In the genomic region with DNA sequence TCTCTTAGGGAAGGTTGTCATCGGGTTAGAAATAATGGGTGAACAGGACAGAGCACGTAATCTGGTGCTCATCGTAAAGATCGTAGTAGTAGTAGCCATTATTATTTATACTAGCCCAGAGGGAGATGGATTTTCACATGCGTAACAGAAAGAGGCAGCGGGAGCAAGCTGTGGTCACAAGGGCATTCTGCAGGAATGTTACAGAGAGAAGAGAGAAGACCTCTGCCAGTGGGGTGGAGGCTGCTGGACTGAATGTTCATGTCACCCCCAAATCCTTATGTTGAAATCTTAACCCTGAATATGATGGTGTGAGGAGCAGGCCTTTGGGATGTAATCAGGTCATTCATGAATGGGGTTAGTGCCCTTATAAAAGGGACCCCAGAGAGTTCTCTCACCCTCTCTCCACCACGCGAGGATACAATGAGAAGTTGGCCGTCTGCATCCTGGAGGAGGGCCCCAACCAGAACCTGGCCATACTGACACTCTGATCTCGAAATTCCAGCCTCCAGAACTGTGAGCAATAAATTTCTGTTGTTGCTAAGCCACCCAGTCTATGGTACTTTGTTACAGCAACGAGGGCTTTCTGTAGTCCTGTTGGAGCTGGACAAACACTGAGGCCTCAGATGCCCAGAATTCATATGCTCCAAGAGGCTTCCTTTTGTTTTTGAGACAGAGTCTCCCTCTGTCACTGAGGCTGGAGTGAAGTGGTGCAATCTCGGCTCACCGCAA, we compare ENCODE assay signal across 23 cellular contexts.
"Had no signal": no experiment of that assay in that cellular context is flagged by ENCODE, and none has a peak within 500 bp of the region (broad histone marks: within the 10 kb centered on the region; RNA-seq: fewer than 3 reads in every experiment).

No MANE protein-coding gene starts in this region.

- H3K4me1 ChIP-seq: breast epithelium had no signal

- H3K36me3 ChIP-seq: adrenal gland, breast epithelium had no signal

- H3K27ac ChIP-seq: adrenal gland, breast epithelium had no signal

- H3K4me3 ChIP-seq: adrenal gland, breast epithelium had no signal

- H3K9me3 ChIP-seq: adrenal gland, breast epithelium had no signal

- DNase-seq: activated B cell treated with CpG ODN at 0.5 μM for 24 hours; activated CD4-positive, alpha-beta memory T cell treated with anti-CD3 and anti-CD28 coated beads for 36 hours; activated CD4-positive, alpha-beta T cell treated with anti-CD3 and anti-CD28 coated beads for 1 hour; activated CD4-positive, alpha-beta T cell treated with anti-CD3 and anti-CD28 coated beads, Interleukin-2, amount 10 ng/mL, durations not matched to agents 24 days and 14 days; activated CD8-positive, alpha-beta memory T cell treated with anti-CD3 and anti-CD28 coated beads for 24 hours; activated gamma-delta T cell; activated naive CD4-positive, alpha-beta T cell treated with anti-CD3 and anti-CD28 coated beads for 36 hours; activated naive CD8-positive, alpha-beta T cell treated with anti-CD3 and anti-CD28 coated beads, Interleukin-2, amount 10 ng/mL, durations not matched to agents 7 days and 5 days; activated T-cell treated with anti-CD3 and anti-CD28 coated beads, Interleukin-2, amount 50 U/mL, for 4 hours; adrenal gland; caudate nucleus; KG1; NCI-H1048; NCI-H146; NCI-H187 treated with DMSO at 0.1 percent for 48 hours; NCI-H2081 treated with DMSO at 0.1 percent for 48 hours; NCI-H2171; NCI-H226; NCI-H69; SHP77 treated with DMSO at 0.1 percent for 48 hours; T-helper 2 cell; T1000 had no signal

- H3K27me3 ChIP-seq: adrenal gland, breast epithelium had no signal
